ENCODE assay signal across 1 cellular context in the genomic region with DNA sequence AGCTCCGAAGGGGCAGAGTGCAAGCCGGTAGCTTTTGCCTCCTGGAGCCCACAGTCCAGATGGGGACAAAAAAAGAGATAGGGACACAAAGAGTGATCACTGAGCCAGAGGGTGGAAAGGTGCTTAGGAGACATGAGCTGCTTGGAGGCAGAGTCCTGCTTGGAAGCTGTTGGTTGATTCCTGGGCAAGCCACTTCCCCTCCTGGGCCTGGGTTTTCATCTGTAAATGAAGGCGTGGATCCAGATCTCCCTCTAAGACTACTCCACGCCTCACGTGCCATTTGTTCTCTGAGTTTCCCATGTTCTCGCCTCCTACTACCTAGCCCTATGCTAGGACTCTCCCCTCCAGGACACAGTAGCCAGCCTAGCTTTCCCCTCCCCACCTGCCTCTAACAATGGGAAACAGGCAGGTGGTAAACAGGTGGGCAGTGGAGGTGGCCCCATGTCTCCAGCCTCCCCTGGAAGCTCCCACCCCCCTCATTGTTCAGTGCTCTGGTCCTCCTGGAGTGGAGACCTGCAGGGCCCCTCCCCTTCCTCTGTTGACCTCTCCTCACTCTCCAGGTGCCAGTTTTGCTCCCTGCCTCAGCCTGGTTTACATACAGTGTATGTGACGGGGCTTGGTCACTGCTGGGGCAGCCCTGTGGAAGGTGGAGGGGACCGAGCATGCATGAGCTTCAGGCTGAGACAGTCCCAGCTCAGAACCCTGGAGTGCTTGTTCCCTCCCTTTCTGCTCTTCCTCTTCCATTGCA.
TF ChIP-seq lines count a peak whose summit lies in the region.

No MANE protein-coding gene starts in this region.

TF ChIP-seq in HepG2, 621 proteins besides CTCF, POLR2A, EP300 and RAD21 (continued from another document and continues in another):
- TF ChIP-seq, protein P1, sequence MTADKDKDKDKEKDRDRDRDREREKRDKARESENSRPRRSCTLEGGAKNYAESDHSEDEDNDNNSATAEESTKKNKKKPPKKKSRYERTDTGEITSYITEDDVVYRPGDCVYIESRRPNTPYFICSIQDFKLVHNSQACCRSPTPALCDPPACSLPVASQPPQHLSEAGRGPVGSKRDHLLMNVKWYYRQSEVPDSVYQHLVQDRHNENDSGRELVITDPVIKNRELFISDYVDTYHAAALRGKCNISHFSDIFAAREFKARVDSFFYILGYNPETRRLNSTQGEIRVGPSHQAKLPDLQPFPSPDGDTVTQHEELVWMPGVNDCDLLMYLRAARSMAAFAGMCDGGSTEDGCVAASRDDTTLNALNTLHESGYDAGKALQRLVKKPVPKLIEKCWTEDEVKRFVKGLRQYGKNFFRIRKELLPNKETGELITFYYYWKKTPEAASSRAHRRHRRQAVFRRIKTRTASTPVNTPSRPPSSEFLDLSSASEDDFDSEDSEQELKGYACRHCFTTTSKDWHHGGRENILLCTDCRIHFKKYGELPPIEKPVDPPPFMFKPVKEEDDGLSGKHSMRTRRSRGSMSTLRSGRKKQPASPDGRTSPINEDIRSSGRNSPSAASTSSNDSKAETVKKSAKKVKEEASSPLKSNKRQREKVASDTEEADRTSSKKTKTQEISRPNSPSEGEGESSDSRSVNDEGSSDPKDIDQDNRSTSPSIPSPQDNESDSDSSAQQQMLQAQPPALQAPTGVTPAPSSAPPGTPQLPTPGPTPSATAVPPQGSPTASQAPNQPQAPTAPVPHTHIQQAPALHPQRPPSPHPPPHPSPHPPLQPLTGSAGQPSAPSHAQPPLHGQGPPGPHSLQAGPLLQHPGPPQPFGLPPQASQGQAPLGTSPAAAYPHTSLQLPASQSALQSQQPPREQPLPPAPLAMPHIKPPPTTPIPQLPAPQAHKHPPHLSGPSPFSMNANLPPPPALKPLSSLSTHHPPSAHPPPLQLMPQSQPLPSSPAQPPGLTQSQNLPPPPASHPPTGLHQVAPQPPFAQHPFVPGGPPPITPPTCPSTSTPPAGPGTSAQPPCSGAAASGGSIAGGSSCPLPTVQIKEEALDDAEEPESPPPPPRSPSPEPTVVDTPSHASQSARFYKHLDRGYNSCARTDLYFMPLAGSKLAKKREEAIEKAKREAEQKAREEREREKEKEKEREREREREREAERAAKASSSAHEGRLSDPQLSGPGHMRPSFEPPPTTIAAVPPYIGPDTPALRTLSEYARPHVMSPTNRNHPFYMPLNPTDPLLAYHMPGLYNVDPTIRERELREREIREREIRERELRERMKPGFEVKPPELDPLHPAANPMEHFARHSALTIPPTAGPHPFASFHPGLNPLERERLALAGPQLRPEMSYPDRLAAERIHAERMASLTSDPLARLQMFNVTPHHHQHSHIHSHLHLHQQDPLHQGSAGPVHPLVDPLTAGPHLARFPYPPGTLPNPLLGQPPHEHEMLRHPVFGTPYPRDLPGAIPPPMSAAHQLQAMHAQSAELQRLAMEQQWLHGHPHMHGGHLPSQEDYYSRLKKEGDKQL (CRISPR knock-in tag; IDR thresholded peaks at IDR 0.05; ENCODE audit: low read depth), result no peak
- TF ChIP-seq, protein P2, sequence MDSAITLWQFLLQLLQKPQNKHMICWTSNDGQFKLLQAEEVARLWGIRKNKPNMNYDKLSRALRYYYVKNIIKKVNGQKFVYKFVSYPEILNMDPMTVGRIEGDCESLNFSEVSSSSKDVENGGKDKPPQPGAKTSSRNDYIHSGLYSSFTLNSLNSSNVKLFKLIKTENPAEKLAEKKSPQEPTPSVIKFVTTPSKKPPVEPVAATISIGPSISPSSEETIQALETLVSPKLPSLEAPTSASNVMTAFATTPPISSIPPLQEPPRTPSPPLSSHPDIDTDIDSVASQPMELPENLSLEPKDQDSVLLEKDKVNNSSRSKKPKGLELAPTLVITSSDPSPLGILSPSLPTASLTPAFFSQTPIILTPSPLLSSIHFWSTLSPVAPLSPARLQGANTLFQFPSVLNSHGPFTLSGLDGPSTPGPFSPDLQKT (CRISPR knock-in tag; IDR thresholded peaks at IDR 0.05; ENCODE audit: borderline replicate concordance), result no peak
- TF ChIP-seq ZNF232 (CRISPR knock-in tag; IDR thresholded peaks at IDR 0.05; ENCODE audit: borderline replicate concordance) (no peak), JDP2 (CRISPR knock-in tag; IDR thresholded peaks at IDR 0.05; ENCODE audit: borderline replicate concordance) (no peak), SP140L (CRISPR knock-in tag; IDR thresholded peaks at IDR 0.05; ENCODE audit: borderline replicate concordance) (no peak), NCOA5 (CRISPR knock-in tag; IDR thresholded peaks at IDR 0.05) (no peak), FOSL1 (CRISPR knock-in tag; IDR thresholded peaks at IDR 0.05; ENCODE audit: borderline replicate concordance) (no peak), GTF2F1 (IDR thresholded peaks at IDR 0.05; ENCODE audit: low read length) (no peak), ZNF703 (CRISPR knock-in tag; IDR thresholded peaks at IDR 0.05; ENCODE audit: borderline replicate concordance) (no peak), ZNF773 (CRISPR knock-in tag; IDR thresholded peaks at IDR 0.05; ENCODE audit: borderline replicate concordance) (no peak), NFE2L2 (IDR thresholded peaks at IDR 0.05; ENCODE audit: low read length) (no peak), AKAP8 (CRISPR knock-in tag; IDR thresholded peaks at IDR 0.05) (0 out of 2 replicates have a peak, but pooled peaks have one; percentile 62), IKZF1 (IDR thresholded peaks at IDR 0.05) (no peak), ZNF180 (CRISPR knock-in tag; IDR thresholded peaks at IDR 0.05; ENCODE audit: borderline replicate concordance, low read depth) (no peak), TCF7L2 (IDR thresholded peaks at IDR 0.05; ENCODE audit: low read depth, low read length) (no peak), ZNF160 (CRISPR knock-in tag; IDR thresholded peaks at IDR 0.05) (no peak), RFX1 (IDR thresholded peaks at IDR 0.05) (no peak), ZNF558 (CRISPR knock-in tag; IDR thresholded peaks at IDR 0.05; ENCODE audit: borderline replicate concordance) (no peak), MATR3 (CRISPR knock-in tag; IDR thresholded peaks at IDR 0.05) (no peak), SSRP1 (CRISPR knock-in tag; IDR thresholded peaks at IDR 0.05) (peak; percentile 85), ZKSCAN8 (CRISPR knock-in tag; IDR thresholded peaks at IDR 0.05; ENCODE audit: borderline replicate concordance) (no peak), ZFY (CRISPR knock-in tag; IDR thresholded peaks at IDR 0.05) (no peak), SOX13 (IDR thresholded peaks at IDR 0.05) (no peak), SOX13 (CRISPR knock-in tag; conservative IDR thresholded peaks at IDR 0.05 in 1 of 2, IDR thresholded peaks at IDR 0.05 in 1 of 2) (no peak), KMT2A (CRISPR knock-in tag; IDR thresholded peaks at IDR 0.05) (no peak), PHB2 (IDR thresholded peaks at IDR 0.05; ENCODE audit: partially characterized antibody) (no peak), TOPORS (CRISPR knock-in tag; IDR thresholded peaks at IDR 0.05) (no peak), RFX3 (CRISPR knock-in tag; IDR thresholded peaks at IDR 0.05) (no peak), ZNF746 (CRISPR knock-in tag; IDR thresholded peaks at IDR 0.05) (no peak), ARNT2 (CRISPR knock-in tag; IDR thresholded peaks at IDR 0.05; ENCODE audit: low read depth) (0 out of 2 replicates have a peak, but pooled peaks have one; percentile 7), AGO2 (optimal IDR thresholded peaks at IDR 0.05; ENCODE audit: low read depth, low read length) (peak; percentile 83), AHR (CRISPR knock-in tag; IDR thresholded peaks at IDR 0.05) (no peak), ZFP82 (CRISPR knock-in tag; IDR thresholded peaks at IDR 0.05; ENCODE audit: borderline replicate concordance) (no peak), ZNF12 (CRISPR knock-in tag; IDR thresholded peaks at IDR 0.05) (no peak), TBX2 (CRISPR knock-in tag; IDR thresholded peaks at IDR 0.05; ENCODE audit: borderline replicate concordance) (no peak), CEBPB (IDR thresholded peaks at IDR 0.05; ENCODE audit: borderline replicate concordance, low read depth, low read length) (no peak), ZNF775 (CRISPR knock-in tag; IDR thresholded peaks at IDR 0.05; ENCODE audit: borderline replicate concordance) (no peak), EEA1 (CRISPR knock-in tag; IDR thresholded peaks at IDR 0.05; ENCODE audit: borderline replicate concordance) (no peak)
- TF ChIP-seq, protein P3, sequence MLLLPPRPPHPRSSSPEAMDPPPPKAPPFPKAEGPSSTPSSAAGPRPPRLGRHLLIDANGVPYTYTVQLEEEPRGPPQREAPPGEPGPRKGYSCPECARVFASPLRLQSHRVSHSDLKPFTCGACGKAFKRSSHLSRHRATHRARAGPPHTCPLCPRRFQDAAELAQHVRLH (CRISPR knock-in tag; IDR thresholded peaks at IDR 0.05; ENCODE audit: borderline replicate concordance, low read depth), result 0 out of 2 replicates have a peak, but pooled peaks have one; percentile 12
- TF ChIP-seq, protein P4, sequence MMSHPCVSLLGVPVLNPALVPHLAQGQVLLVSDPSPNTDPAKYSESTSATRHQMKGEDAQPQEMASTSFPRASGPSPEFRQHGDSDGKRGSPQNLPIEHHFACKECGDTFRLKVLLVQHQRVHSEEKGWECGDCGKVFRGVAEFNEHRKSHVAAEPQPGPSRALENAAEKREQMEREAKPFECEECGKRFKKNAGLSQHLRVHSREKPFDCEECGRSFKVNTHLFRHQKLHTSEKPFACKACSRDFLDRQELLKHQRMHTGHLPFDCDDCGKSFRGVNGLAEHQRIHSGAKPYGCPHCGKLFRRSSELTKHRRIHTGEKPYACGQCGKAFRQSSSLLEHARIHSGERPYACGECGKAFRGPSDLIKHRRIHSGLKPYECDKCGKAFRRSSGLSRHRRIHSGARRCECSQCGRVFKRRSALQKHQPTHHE (CRISPR knock-in tag; IDR thresholded peaks at IDR 0.05; ENCODE audit: borderline replicate concordance), result no peak
- TF ChIP-seq, protein P5, sequence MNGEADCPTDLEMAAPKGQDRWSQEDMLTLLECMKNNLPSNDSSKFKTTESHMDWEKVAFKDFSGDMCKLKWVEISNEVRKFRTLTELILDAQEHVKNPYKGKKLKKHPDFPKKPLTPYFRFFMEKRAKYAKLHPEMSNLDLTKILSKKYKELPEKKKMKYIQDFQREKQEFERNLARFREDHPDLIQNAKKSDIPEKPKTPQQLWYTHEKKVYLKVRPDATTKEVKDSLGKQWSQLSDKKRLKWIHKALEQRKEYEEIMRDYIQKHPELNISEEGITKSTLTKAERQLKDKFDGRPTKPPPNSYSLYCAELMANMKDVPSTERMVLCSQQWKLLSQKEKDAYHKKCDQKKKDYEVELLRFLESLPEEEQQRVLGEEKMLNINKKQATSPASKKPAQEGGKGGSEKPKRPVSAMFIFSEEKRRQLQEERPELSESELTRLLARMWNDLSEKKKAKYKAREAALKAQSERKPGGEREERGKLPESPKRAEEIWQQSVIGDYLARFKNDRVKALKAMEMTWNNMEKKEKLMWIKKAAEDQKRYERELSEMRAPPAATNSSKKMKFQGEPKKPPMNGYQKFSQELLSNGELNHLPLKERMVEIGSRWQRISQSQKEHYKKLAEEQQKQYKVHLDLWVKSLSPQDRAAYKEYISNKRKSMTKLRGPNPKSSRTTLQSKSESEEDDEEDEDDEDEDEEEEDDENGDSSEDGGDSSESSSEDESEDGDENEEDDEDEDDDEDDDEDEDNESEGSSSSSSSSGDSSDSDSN (CRISPR knock-in tag; IDR thresholded peaks at IDR 0.05), result peak; percentile 33; the same call in 1 of the 2 replicates
- TF ChIP-seq, protein P6, sequence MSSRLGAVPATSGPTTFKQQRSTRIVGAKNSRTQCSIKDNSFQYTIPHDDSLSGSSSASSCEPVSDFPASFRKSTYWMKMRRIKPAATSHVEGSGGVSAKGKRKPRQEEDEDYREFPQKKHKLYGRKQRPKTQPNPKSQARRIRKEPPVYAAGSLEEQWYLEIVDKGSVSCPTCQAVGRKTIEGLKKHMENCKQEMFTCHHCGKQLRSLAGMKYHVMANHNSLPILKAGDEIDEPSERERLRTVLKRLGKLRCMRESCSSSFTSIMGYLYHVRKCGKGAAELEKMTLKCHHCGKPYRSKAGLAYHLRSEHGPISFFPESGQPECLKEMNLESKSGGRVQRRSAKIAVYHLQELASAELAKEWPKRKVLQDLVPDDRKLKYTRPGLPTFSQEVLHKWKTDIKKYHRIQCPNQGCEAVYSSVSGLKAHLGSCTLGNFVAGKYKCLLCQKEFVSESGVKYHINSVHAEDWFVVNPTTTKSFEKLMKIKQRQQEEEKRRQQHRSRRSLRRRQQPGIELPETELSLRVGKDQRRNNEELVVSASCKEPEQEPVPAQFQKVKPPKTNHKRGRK (CRISPR knock-in tag; IDR thresholded peaks at IDR 0.05), result no peak
- TF ChIP-seq, protein P7, sequence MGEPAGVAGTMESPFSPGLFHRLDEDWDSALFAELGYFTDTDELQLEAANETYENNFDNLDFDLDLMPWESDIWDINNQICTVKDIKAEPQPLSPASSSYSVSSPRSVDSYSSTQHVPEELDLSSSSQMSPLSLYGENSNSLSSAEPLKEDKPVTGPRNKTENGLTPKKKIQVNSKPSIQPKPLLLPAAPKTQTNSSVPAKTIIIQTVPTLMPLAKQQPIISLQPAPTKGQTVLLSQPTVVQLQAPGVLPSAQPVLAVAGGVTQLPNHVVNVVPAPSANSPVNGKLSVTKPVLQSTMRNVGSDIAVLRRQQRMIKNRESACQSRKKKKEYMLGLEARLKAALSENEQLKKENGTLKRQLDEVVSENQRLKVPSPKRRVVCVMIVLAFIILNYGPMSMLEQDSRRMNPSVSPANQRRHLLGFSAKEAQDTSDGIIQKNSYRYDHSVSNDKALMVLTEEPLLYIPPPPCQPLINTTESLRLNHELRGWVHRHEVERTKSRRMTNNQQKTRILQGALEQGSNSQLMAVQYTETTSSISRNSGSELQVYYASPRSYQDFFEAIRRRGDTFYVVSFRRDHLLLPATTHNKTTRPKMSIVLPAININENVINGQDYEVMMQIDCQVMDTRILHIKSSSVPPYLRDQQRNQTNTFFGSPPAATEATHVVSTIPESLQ (CRISPR knock-in tag; conservative IDR thresholded peaks at IDR 0.05), result no peak
- TF ChIP-seq, protein P8, sequence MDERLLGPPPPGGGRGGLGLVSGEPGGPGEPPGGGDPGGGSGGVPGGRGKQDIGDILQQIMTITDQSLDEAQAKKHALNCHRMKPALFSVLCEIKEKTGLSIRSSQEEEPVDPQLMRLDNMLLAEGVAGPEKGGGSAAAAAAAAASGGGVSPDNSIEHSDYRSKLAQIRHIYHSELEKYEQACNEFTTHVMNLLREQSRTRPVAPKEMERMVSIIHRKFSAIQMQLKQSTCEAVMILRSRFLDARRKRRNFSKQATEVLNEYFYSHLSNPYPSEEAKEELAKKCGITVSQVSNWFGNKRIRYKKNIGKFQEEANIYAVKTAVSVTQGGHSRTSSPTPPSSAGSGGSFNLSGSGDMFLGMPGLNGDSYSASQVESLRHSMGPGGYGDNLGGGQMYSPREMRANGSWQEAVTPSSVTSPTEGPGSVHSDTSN (CRISPR knock-in tag; IDR thresholded peaks at IDR 0.05), result no peak
- TF ChIP-seq, protein P9, sequence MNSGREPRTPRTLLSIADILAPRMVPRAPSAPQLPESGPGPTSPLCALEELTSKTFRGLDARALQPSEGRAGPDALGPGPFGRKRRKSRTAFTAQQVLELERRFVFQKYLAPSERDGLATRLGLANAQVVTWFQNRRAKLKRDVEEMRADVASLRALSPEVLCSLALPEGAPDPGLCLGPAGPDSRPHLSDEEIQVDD (CRISPR knock-in tag; IDR thresholded peaks at IDR 0.05; ENCODE audit: borderline replicate concordance), result no peak
